17 cellular contexts compared by ENCODE assay signal in the genomic region with DNA sequence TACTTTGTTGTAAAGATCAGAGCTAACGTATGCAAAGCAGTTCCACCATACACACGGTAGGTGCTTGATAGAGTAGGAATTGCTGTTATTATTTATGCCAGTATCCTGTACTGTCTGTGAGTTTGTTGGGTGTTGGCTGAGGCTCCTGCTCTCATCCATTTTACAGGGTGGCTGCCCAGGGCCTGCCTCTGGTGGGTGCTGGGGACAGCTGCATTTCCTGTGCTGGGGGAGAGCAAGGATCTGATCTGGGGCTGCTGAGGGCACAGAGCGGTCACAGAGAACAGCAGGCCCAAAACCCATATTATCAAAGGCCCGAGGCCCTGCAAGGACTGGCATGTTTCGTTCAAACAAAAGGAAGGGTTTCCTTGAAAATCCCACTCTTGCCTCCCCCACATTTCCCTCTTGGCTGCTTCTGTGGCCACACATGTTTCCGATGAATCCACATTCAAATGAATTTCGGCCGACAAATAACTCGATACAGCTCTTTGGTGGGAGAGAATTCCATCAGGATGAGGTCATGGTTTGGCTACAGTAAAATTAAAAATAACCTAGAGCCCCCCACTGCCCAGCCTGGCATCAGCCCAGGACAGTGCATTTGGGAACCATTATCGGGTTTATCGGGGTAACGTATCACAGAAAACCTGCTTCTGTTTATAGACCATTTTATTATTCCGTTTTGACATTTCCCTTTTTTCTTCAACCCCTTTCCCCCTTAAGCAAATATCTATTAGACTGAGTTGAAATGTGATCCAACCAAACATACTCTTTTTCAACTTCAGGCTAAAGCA.
DNase-seq lines count a peak whose midpoint lies in the region; ATAC-seq and TF ChIP-seq lines count a peak whose summit lies in the region.
"Had no signal": no experiment of that assay in that cellular context is flagged by ENCODE, and none has a peak within 500 bp of the region (broad histone marks: within the 10 kb centered on the region; RNA-seq: fewer than 3 reads in every experiment).

No MANE protein-coding gene starts in this region.

- H3K27me3 ChIP-seq in cardiac muscle cell (no peaks in the 10 kb centered on the region), esophagus muscularis mucosa (peaks cover 0 to 24% (median 0%) of the 10 kb centered on the region in 4 donors)
- H3K27me3 ChIP-seq: BLaER1, Peyer's patch had no signal

- H3K4me1 ChIP-seq in cardiac muscle cell (ENCODE audit: low read depth) (peaks cover 18% of the 10 kb centered on the region), esophagus muscularis mucosa (no peaks in the 10 kb centered on the region)
- H3K4me1 ChIP-seq: BLaER1, Peyer's patch had no signal

- no peaks in the 10 kb centered on the region for H3K36me3 Mint-ChIP-seq in neural crest cell (ENCODE audit: low read depth)
- no peaks in the 10 kb centered on the region for H3K36me3 Mint-ChIP-seq in CD14-positive monocyte

- intact Hi-C loops in Right ventricle myocardium superior (cut with DNase I) = no loop called here
- intact Hi-C loops in esophagus muscularis mucosa (cut with DNase I) = no loop called here
- intact Hi-C loops in CD14-positive monocyte (cut with micrococcal nuclease) = no loop called here

- WGBS in esophagus muscularis mucosa = 46% methylated on average over 13 of the region's 13 CpGs

- no peaks in the 10 kb centered on the region for H3K27me3 Mint-ChIP-seq in neural crest cell (ENCODE audit: low read depth)
- peaks cover 4 to 12% (median 6%) of the 10 kb centered on the region in 3 donors for H3K27me3 Mint-ChIP-seq in CD14-positive monocyte (ENCODE audit: low read depth in 3 of 3)

- H3K4me3 Mint-ChIP-seq in neural crest cell (no peak overlapping the region), CD14-positive monocyte (no peak overlapping the region)
- H3K4me3 Mint-ChIP-seq: H9 had no signal

- H3K27ac ChIP-seq in cardiac muscle cell (peak overlapping the region; percentile 27), esophagus muscularis mucosa (replicated peaks in 1 of 4) (no peak overlapping the region)
- H3K27ac ChIP-seq: 22Rv1, BLaER1, Peyer's patch had no signal

- TF ChIP-seq EP300 in esophagus muscularis mucosa (IDR thresholded peaks at IDR 0.05) = no peak

- H3K36me3 ChIP-seq in cardiac muscle cell = no peaks in the 10 kb centered on the region
- no peaks in the 10 kb centered on the region for H3K36me3 ChIP-seq in esophagus muscularis mucosa
- H3K36me3 ChIP-seq: BLaER1, Peyer's patch had no signal

- DNase-seq in cardiac muscle cell (ENCODE audit: low read depth in 1 of 2, low spot score in 1 of 2) (peak; percentile 4 to 25), Right ventricle myocardium superior (no peak), esophagus muscularis mucosa (ENCODE audit: extremely low spot score) (peak; percentile 90), neural crest cell (ENCODE audit: low read depth, low spot score) (no peak), CD14-positive monocyte (ENCODE audit: low spot score) (no peak), COLO829 (ENCODE audit: low spot score) (no peak), DMS 273 treated with DMSO at 0.1 percent for 48 hours (lab: John Stamatoyannopoulos, UW) (no peak)
- DNase-seq in activated naive CD4-positive, alpha-beta T cell treated with anti-CD3 and anti-CD28 coated beads, Interleukin-2, amount 50 U/mL, for 16 hours = no peak
- DNase-seq: H9, Karpas-422, NCI-H1105 treated with DMSO at 0.1 percent for 48 hours, NCI-H187 treated with DMSO at 0.1 percent for 48 hours, NCI-H510A treated with DMSO at 0.1 percent for 48 hours, Peyer's patch, SHP77 had no signal

- H3K4me1 Mint-ChIP-seq in neural crest cell (peaks cover 24% of the 10 kb centered on the region), CD14-positive monocyte (no peaks in the 10 kb centered on the region)

- H3K9me3 Mint-ChIP-seq in neural crest cell (peaks cover 2% of the 10 kb centered on the region), CD14-positive monocyte (no peaks in the 10 kb centered on the region)

- TF ChIP-seq CTCF in cardiac muscle cell (IDR thresholded peaks at IDR 0.05; ENCODE audit: low read depth, low read length) (no peak), esophagus muscularis mucosa (IDR thresholded peaks at IDR 0.05) (no peak), neural crest cell (conservative IDR thresholded peaks at IDR 0.05) (no peak), CD14-positive monocyte (IDR thresholded peaks at IDR 0.05) (no peak)

- no peaks in the 10 kb centered on the region for H3K9me3 ChIP-seq in cardiac muscle cell (ENCODE audit: low read depth)
- H3K9me3 ChIP-seq in esophagus muscularis mucosa = no peaks in the 10 kb centered on the region
- H3K9me3 ChIP-seq: BLaER1, Peyer's patch had no signal

- H3K4me3 ChIP-seq in cardiac muscle cell = no peak overlapping the region
- no peak overlapping the region for H3K4me3 ChIP-seq in esophagus muscularis mucosa
- H3K4me3 ChIP-seq: BLaER1, Peyer's patch had no signal

- H3K27ac Mint-ChIP-seq in neural crest cell (ENCODE audit: unreplicated experiment) = peak overlapping the region; percentile 27
- H3K27ac Mint-ChIP-seq in CD14-positive monocyte = peak overlapping the region in 1 of 7 donors; percentile 51
- H3K27ac Mint-ChIP-seq: H9 had no signal

- no peak for TF ChIP-seq POLR2A in esophagus muscularis mucosa (IDR thresholded peaks at IDR 0.05; ENCODE audit: low read depth)

- no peak for ATAC-seq in Right ventricle myocardium superior (ENCODE audit: poor library complexity)

Comparison
In these comparisons a context has a peak if more than half of its experiments do, and no peak if none do; other contexts are left out.
1. DNase-seq: peak in cardiac muscle cell (2 of 2) and esophagus muscularis mucosa (single experiment); none in Right ventricle myocardium superior (single experiment), neural crest cell (single experiment), CD14-positive monocyte (single experiment), COLO829 (single experiment), DMS 273 treated with DMSO at 0.1 percent for 48 hours (single experiment) and activated naive CD4-positive, alpha-beta T cell treated with anti-CD3 and anti-CD28 coated beads, Interleukin-2, amount 50 U/mL, for 16 hours (single experiment).